8 cellular contexts compared by ENCODE assay signal in the genomic region with DNA sequence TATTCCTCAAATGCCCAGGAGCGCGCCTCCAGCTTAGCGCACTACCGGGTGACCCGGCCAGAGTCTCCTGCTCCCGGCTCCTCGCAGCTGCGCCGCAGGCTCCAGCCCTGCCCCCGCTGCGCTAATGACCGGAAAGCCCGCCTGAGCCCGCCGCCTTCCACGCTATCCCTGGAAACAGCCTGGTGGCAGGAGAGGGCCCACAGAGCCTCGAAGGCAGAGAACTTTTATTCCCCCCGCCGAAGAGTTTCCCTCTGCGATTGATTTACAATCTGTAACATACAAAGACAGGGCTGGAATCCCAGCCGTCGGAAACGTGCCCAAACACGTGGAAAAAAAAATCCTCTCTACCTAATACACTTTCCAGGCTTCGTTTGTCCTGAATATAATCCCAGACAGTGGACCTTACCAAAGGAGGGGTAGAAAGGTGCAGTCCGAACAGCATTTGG. TPM values are rescaled to one million over a fixed set of nuclear protein-coding genes. Genes with fewer than 3 reads are reported as not detected.
A peak's percentile ranks its signal among the peaks of the same experiment; 100 is the strongest.
DNase-seq lines count a peak whose midpoint lies in the region; ATAC-seq and TF ChIP-seq lines count a peak whose summit lies in the region.

No MANE protein-coding gene starts in this region.

- no peak for TF ChIP-seq RAD21 in Ishikawa (IDR thresholded peaks at IDR 0.05; ENCODE audit: low read depth)

- ATAC-seq in natural killer cell (no peak), HG02973 (IDR thresholded peaks at IDR 0.05; ENCODE audit: unreplicated experiment) (no peak)

- peak overlapping the region; percentile 28; the same call in 1 of the 2 replicates for H3K27ac ChIP-seq in C4-2B

- H3K9me3 Mint-ChIP-seq in natural killer cell = no peaks in the 10 kb centered on the region

- H3K4me1 Mint-ChIP-seq in natural killer cell = peaks cover 14 to 15% of the 10 kb centered on the region in 2 donors

- DNase-seq in dermis blood vessel endothelial cell (peak; percentile 53), natural killer cell (no peak), KG1 (lab: John Stamatoyannopoulos, UW) (no peak), cerebellar nuclear complex (lab: John Stamatoyannopoulos, UW) (no peak), activated gamma-delta T cell (lab: John Stamatoyannopoulos, UW) (no peak)

- peak overlapping the region; percentile 25 for H3K4me3 Mint-ChIP-seq in natural killer cell

- no peak overlapping the region for H3K27ac Mint-ChIP-seq in natural killer cell

- TF ChIP-seq EP300 in Ishikawa (IDR thresholded peaks at IDR 0.05; ENCODE audit: borderline replicate concordance) = no peak

- intact Hi-C loops in natural killer cell (cut with micrococcal nuclease) = no loop called here

- peaks cover 81 to 87% of the 10 kb centered on the region in 2 donors for H3K27me3 Mint-ChIP-seq in natural killer cell (ENCODE audit: low read depth in 2 of 2)

- TF ChIP-seq CTCF in C4-2B (conservative IDR thresholded peaks at IDR 0.05) = no peak
- TF ChIP-seq CTCF in natural killer cell (IDR thresholded peaks at IDR 0.05) = no peak

- no peaks in the 10 kb centered on the region for H3K36me3 Mint-ChIP-seq in natural killer cell

TF ChIP-seq in Ishikawa, 13 proteins besides CTCF, POLR2A, EP300 and RAD21:
- TF ChIP-seq, protein P1, sequence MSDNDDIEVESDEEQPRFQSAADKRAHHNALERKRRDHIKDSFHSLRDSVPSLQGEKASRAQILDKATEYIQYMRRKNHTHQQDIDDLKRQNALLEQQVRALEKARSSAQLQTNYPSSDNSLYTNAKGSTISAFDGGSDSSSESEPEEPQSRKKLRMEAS (IDR thresholded peaks at IDR 0.05) = peak; percentile 92
- TF ChIP-seq EGR1 (IDR thresholded peaks at IDR 0.05) (no peak), TAF1 (IDR thresholded peaks at IDR 0.05; ENCODE audit: low read depth) (peak; percentile 15; the same call in 1 of the 2 replicates), TCF12 (IDR thresholded peaks at IDR 0.05; ENCODE audit: low read depth) (0 out of 2 replicates have a peak, but pooled peaks have one; percentile 30)

RNA-seq across cellular contexts. Expression of a gene that starts 1.5 kb away (rescaled TPM):
- total RNA-seq in dermis blood vessel endothelial cell (not detected in 2 replicates), natural killer cell (not detected)

RNA-seq across cellular contexts. Expression of a gene that starts 39.4 kb away (rescaled TPM):
- total RNA-seq in dermis blood vessel endothelial cell = 74.4 and 84.6 TPM in 2 replicates
- total RNA-seq in natural killer cell = 10 to 100 TPM; 19.1 to 26.2 (median 22.5) TPM
